Comparison of ENCODE assay signal across 8 cellular contexts in the genomic region with DNA sequence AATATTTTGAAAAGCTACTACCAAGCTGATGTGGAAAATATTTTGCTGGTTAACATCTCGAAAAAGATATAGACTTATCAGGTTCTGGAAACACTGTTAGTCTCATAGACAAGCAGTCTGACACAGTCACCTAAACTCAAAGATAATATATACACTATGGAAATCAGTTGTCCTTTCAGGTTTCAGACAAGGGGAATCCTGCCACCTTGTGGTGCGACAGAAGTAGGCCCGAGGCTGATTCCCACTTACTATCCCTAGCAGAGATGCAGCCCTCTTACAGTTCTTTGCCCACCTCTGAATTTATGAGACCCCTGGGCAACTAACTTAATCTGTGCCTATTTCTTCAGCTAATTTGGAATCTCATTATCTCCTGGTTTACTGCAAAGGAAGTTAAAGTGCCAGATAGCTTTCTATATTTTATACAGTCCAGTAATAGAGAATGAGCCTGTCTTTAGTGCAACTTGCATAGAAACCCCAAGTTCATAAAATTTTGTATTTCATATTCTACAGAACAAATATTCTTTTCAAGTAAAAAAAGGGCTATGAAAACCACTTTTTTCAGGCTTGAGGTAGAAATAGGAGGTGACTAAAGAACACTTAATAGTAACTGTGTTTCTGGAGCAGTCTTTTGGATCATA. TPM values are rescaled to one million over a fixed set of nuclear protein-coding genes. Genes with fewer than 3 reads are reported as not detected.
DNase-seq lines count a peak whose midpoint lies in the region; ATAC-seq, FAIRE-seq and TF ChIP-seq lines count a peak whose summit lies in the region.

No MANE protein-coding gene starts in this region.

- WGBS in upper lobe of left lung, 2 donors, result 0 to 5% methylated on average over 3 of the region's 3 CpGs

- H3K36me3 ChIP-seq in upper lobe of left lung, result no peaks in the 10 kb centered on the region

- TF ChIP-seq EP300 in upper lobe of left lung (IDR thresholded peaks at IDR 0.05), result no peak

- ATAC-seq in foreskin keratinocyte (peak; percentile 87), upper lobe of left lung (ENCODE audit: low FRiP score in 2 of 2) (peak; percentile 68 to 79)

- TF ChIP-seq POLR2A in H54 (IDR thresholded peaks at IDR 0.05; ENCODE audit: low read depth, low read length), result no peak
- TF ChIP-seq POLR2A in upper lobe of left lung (IDR thresholded peaks at IDR 0.05), result no peak

- intact Hi-C loops in activated T-helper 2 cell treated with anti-CD3 and anti-CD28 coated beads, Interferon-gamma antibody, Interleukin-2, Interleukin-4, amounts not matched to agents 10 μg/mL and 5 μg/mL and 100 μg/mL, durations not matched to agents 14 hours and 24 hours and 36 hours (cut with micrococcal nuclease), result loop anchor here (1.0 kb wide), 3 partner anchors 375 to 424 kb away; no protein-coding TSS in a partner anchor

- no peak overlapping the region for H3K27ac Mint-ChIP-seq in activated T-helper 2 cell treated with anti-CD3 and anti-CD28 coated beads, Interferon-gamma antibody, Interleukin-2, Interleukin-4, amounts not matched to agents 10 μg/mL and 5 μg/mL and 100 μg/mL, durations not matched to agents 14 hours and 24 hours and 36 hours
- no peak overlapping the region for H3K27ac Mint-ChIP-seq in osteocyte (ENCODE audit: unreplicated experiment)

- H3K27me3 Mint-ChIP-seq in activated T-helper 2 cell treated with anti-CD3 and anti-CD28 coated beads, Interferon-gamma antibody, Interleukin-2, Interleukin-4, amounts not matched to agents 10 μg/mL and 5 μg/mL and 100 μg/mL, durations not matched to agents 14 hours and 24 hours and 36 hours (ENCODE audit: low read depth), result no peaks in the 10 kb centered on the region
- no peaks in the 10 kb centered on the region for H3K27me3 Mint-ChIP-seq in osteocyte (ENCODE audit: unreplicated experiment)

- no peaks in the 10 kb centered on the region for H3K4me1 Mint-ChIP-seq in activated T-helper 2 cell treated with anti-CD3 and anti-CD28 coated beads, Interferon-gamma antibody, Interleukin-2, Interleukin-4, amounts not matched to agents 10 μg/mL and 5 μg/mL and 100 μg/mL, durations not matched to agents 14 hours and 24 hours and 36 hours (ENCODE audit: low read depth)
- H3K4me1 Mint-ChIP-seq in osteocyte (ENCODE audit: unreplicated experiment), result peaks cover 9% of the 10 kb centered on the region

- H3K9me3 ChIP-seq in upper lobe of left lung, result no peaks in the 10 kb centered on the region

- no peak overlapping the region for H3K27ac ChIP-seq in foreskin keratinocyte
- H3K27ac ChIP-seq in upper lobe of left lung, result no peak overlapping the region

- peak; percentile 88 for TF ChIP-seq CTCF in foreskin keratinocyte (conservative IDR thresholded peaks at IDR 0.05)
- TF ChIP-seq CTCF in osteocyte (IDR thresholded peaks at IDR 0.05), result peak; percentile 93
- peak; percentile 63 to 78 (median 68) for TF ChIP-seq CTCF in upper lobe of left lung (IDR thresholded peaks at IDR 0.05)

- peaks cover 9% of the 10 kb centered on the region for H3K4me1 ChIP-seq in foreskin keratinocyte
- H3K4me1 ChIP-seq in upper lobe of left lung, result no peaks in the 10 kb centered on the region

- peak; percentile 97 for FAIRE-seq in H54 (lab: Jason Lieb, UNC)

- H3K36me3 Mint-ChIP-seq in activated T-helper 2 cell treated with anti-CD3 and anti-CD28 coated beads, Interferon-gamma antibody, Interleukin-2, Interleukin-4, amounts not matched to agents 10 μg/mL and 5 μg/mL and 100 μg/mL, durations not matched to agents 14 hours and 24 hours and 36 hours (ENCODE audit: low read depth), result peaks cover 6% of the 10 kb centered on the region
- H3K36me3 Mint-ChIP-seq in osteocyte (ENCODE audit: unreplicated experiment), result peaks cover 2% of the 10 kb centered on the region

- H3K4me3 Mint-ChIP-seq in activated T-helper 2 cell treated with anti-CD3 and anti-CD28 coated beads, Interferon-gamma antibody, Interleukin-2, Interleukin-4, amounts not matched to agents 10 μg/mL and 5 μg/mL and 100 μg/mL, durations not matched to agents 14 hours and 24 hours and 36 hours (ENCODE audit: low read depth), result no peak overlapping the region
- no peak overlapping the region for H3K4me3 Mint-ChIP-seq in osteocyte (ENCODE audit: unreplicated experiment)

- no peak overlapping the region for H3K4me3 ChIP-seq in upper lobe of left lung

- H3K27me3 ChIP-seq in foreskin keratinocyte, result no peaks in the 10 kb centered on the region
- no peaks in the 10 kb centered on the region for H3K27me3 ChIP-seq in upper lobe of left lung

- DNase-seq in ELF-1 (ENCODE audit: low read depth, low spot score) (peak; percentile 75), H54 (ENCODE audit: insufficient read length, low spot score) (peak; percentile 35), M059J (ENCODE audit: low read depth) (peak; percentile 75), RPMI7951 (ENCODE audit: low read depth) (peak; percentile 59), foreskin keratinocyte (peak; percentile 9 to 64), osteocyte (ENCODE audit: extremely low spot score, unreplicated experiment) (peak; percentile 86), upper lobe of left lung (peak in 1 of 2 donors; percentile 55)
- peak; percentile 38 for DNase-seq in activated T-helper 2 cell treated with anti-CD3 and anti-CD28 coated beads, Interferon-gamma antibody, Interleukin-2, Interleukin-4, amounts not matched to agents 10 μg/mL and 5 μg/mL and 100 μg/mL, durations not matched to agents 14 hours and 24 hours and 36 hours (ENCODE audit: low spot score)

- H3K9me3 Mint-ChIP-seq in activated T-helper 2 cell treated with anti-CD3 and anti-CD28 coated beads, Interferon-gamma antibody, Interleukin-2, Interleukin-4, amounts not matched to agents 10 μg/mL and 5 μg/mL and 100 μg/mL, durations not matched to agents 14 hours and 24 hours and 36 hours, result no peaks in the 10 kb centered on the region
- H3K9me3 Mint-ChIP-seq in osteocyte (ENCODE audit: unreplicated experiment), result no peaks in the 10 kb centered on the region

RNA-seq across cellular contexts. Expression of gene RAD1, which starts 16.9 kb away (rescaled TPM):
- total RNA-seq in M059J (2014; rRNA removed; shearing (Covaris generic)), result 69.2 and 71.1 TPM in 2 replicates
- total RNA-seq in RPMI7951 (2014; rRNA removed; shearing (Covaris generic)), result 34.6 and 74.0 TPM in 2 replicates
- total RNA-seq in activated T-helper 2 cell treated with anti-CD3 and anti-CD28 coated beads, Interferon-gamma antibody, Interleukin-2, Interleukin-4, amounts not matched to agents 10 μg/mL and 5 μg/mL and 100 μg/mL, durations not matched to agents 14 hours and 24 hours and 36 hours, result 37.6 and 42.3 TPM in 2 replicates
- total RNA-seq in foreskin keratinocyte, result 26.1 and 29.1 TPM in 2 replicates
- 17.8 and 21.8 TPM in 2 replicates for polyA plus RNA-seq in foreskin keratinocyte
- 17.1 and 19.5 TPM in 2 replicates for total RNA-seq in osteocyte
- 10 to 100 TPM; 12.2 to 39.1 (median 28.8) TPM for total RNA-seq in upper lobe of left lung

RNA-seq across cellular contexts. Expression of gene BRIX1, which starts 17.1 kb away (rescaled TPM):
- total RNA-seq in M059J (2014; rRNA removed; shearing (Covaris generic)), result 64.4 and 77.6 TPM in 2 replicates
- total RNA-seq in RPMI7951 (2014; rRNA removed; shearing (Covaris generic)), result 55.8 and 65.8 TPM in 2 replicates
- total RNA-seq in activated T-helper 2 cell treated with anti-CD3 and anti-CD28 coated beads, Interferon-gamma antibody, Interleukin-2, Interleukin-4, amounts not matched to agents 10 μg/mL and 5 μg/mL and 100 μg/mL, durations not matched to agents 14 hours and 24 hours and 36 hours, result 86.2 and 91.8 TPM in 2 replicates
- total RNA-seq in foreskin keratinocyte (47.1 and 57.6 TPM in 2 replicates), osteocyte (18.7 and 20.2 TPM in 2 replicates), upper lobe of left lung (10 to 100 TPM in 5 of 6 donors, 1 to 10 TPM in 1; 7.9 to 30.4 (median 19.0) TPM)
- polyA plus RNA-seq in foreskin keratinocyte, result 39.2 and 56.3 TPM in 2 replicates

RNA-seq across cellular contexts. Expression of gene DNAJC21, which starts 31.0 kb away (rescaled TPM):
- 26.6 and 38.2 TPM in 2 replicates for total RNA-seq in M059J (2014; rRNA removed; shearing (Covaris generic))
- total RNA-seq in RPMI7951 (2014; rRNA removed; shearing (Covaris generic)), result 23.3 and 25.1 TPM in 2 replicates
- 62.7 and 65.2 TPM in 2 replicates for total RNA-seq in activated T-helper 2 cell treated with anti-CD3 and anti-CD28 coated beads, Interferon-gamma antibody, Interleukin-2, Interleukin-4, amounts not matched to agents 10 μg/mL and 5 μg/mL and 100 μg/mL, durations not matched to agents 14 hours and 24 hours and 36 hours
- 44.2 and 60.1 TPM in 2 replicates for total RNA-seq in foreskin keratinocyte
- polyA plus RNA-seq in foreskin keratinocyte, result 20.7 and 26.8 TPM in 2 replicates
- total RNA-seq in osteocyte, result 37.5 and 39.5 TPM in 2 replicates
- total RNA-seq in upper lobe of left lung, result 10 to 100 TPM; 41.2 to 93.2 (median 46.3) TPM

RNA-seq across cellular contexts. Expression of gene TTC23L, which starts 59.4 kb away (rescaled TPM):
- not detected in 2 replicates for total RNA-seq in M059J (2014; rRNA removed; shearing (Covaris generic))
- total RNA-seq in RPMI7951 (2014; rRNA removed; shearing (Covaris generic)), result under 0.01 and 0.20 TPM in 2 replicates
- total RNA-seq in activated T-helper 2 cell treated with anti-CD3 and anti-CD28 coated beads, Interferon-gamma antibody, Interleukin-2, Interleukin-4, amounts not matched to agents 10 μg/mL and 5 μg/mL and 100 μg/mL, durations not matched to agents 14 hours and 24 hours and 36 hours, result not detected in 2 replicates
- 0.14 TPM in 1 of 2 replicates, not detected in the other for total RNA-seq in foreskin keratinocyte
- polyA plus RNA-seq in foreskin keratinocyte, result not detected in 2 replicates
- total RNA-seq in osteocyte, result 0.59 TPM in 1 of 2 replicates, not detected in the other
- total RNA-seq in upper lobe of left lung, result 1 to 10 TPM in 3 of 6 donors, under 1 TPM in 2, not detected in 1; 0.11 to 4.7 (median 1.0) TPM
